ENCODE assay signal across 22 cellular contexts in the genomic region with DNA sequence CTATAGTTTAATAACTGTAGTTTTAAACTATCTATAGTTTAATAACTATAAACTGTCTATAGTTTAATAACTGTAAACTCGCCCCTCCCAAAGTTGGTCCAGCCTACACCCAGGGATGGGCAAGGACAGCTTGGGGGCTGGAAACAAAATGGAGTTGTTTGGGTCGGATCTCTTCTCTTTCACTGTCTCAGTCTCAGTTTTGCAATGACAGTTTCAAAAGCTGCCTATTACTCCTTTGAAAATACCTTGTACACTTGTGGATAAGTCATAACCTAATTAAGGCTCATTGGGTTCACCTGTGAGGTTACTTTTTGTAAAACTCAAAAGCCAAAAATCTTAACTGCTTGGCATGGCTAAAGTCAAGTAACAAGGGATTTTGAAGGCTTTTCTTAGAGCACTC. TPM values are rescaled to one million over a fixed set of nuclear protein-coding genes. Genes with fewer than 3 reads are reported as not detected.
"Had no signal": no experiment of that assay in that cellular context is flagged by ENCODE, and none has a peak within 500 bp of the region (broad histone marks: within the 10 kb centered on the region; RNA-seq: fewer than 3 reads in every experiment).

No MANE protein-coding gene starts in this region.

- H3K4me3 Mint-ChIP-seq: activated B cell treated with CpG ODN at 0.5 μM for 24 hours; activated CD4-positive, alpha-beta memory T cell treated with anti-CD3 and anti-CD28 coated beads, Interleukin-2, amount 10 ng/mL, durations not matched to agents 7 days and 5 days; activated CD4-positive, alpha-beta T cell treated with anti-CD3 and anti-CD28 coated beads, Interleukin-2, amount 10 ng/mL, durations not matched to agents 7 days and 5 days; activated naive CD8-positive, alpha-beta T cell; T-helper 17 cell had no signal

- H3K36me3 Mint-ChIP-seq: activated naive CD8-positive, alpha-beta T cell had no signal

- ATAC-seq: T-helper 17 cell had no signal

- H3K9me3 Mint-ChIP-seq: activated B cell treated with CpG ODN at 0.5 μM for 24 hours; activated CD4-positive, alpha-beta memory T cell treated with anti-CD3 and anti-CD28 coated beads, Interleukin-2, amount 10 ng/mL, durations not matched to agents 7 days and 5 days; activated CD4-positive, alpha-beta T cell treated with anti-CD3 and anti-CD28 coated beads, Interleukin-2, amount 10 ng/mL, durations not matched to agents 7 days and 5 days; activated T-helper 2 cell treated with anti-CD3 and anti-CD28 coated beads, Interferon-gamma antibody, Interleukin-2, Interleukin-4, amounts not matched to agents 10 μg/mL and 5 μg/mL and 100 μg/mL, durations not matched to agents 14 hours and 24 hours and 36 hours had no signal

- H3K27ac Mint-ChIP-seq: activated B cell treated with CpG ODN at 0.5 μM for 24 hours; activated CD4-positive, alpha-beta memory T cell treated with anti-CD3 and anti-CD28 coated beads, Interleukin-2, amount 10 ng/mL, durations not matched to agents 7 days and 5 days; activated CD4-positive, alpha-beta T cell treated with anti-CD3 and anti-CD28 coated beads, Interleukin-2, amount 10 ng/mL, durations not matched to agents 7 days and 5 days; activated naive CD8-positive, alpha-beta T cell; activated T-helper 2 cell treated with anti-CD3 and anti-CD28 coated beads, Interferon-gamma antibody, Interleukin-2, Interleukin-4, amounts not matched to agents 10 μg/mL and 5 μg/mL and 100 μg/mL, durations not matched to agents 14 hours and 24 hours and 36 hours; T-helper 17 cell had no signal

- H3K27me3 Mint-ChIP-seq: activated B cell treated with CpG ODN at 0.5 μM for 24 hours; activated naive CD8-positive, alpha-beta T cell; T-helper 17 cell had no signal

- DNase-seq: activated B cell treated with CpG ODN at 0.5 μM for 24 hours; activated CD4-positive, alpha-beta memory T cell treated with anti-CD3 and anti-CD28 coated beads, Interleukin-2, amount 10 ng/mL, durations not matched to agents 7 days and 5 days; activated CD4-positive, alpha-beta T cell treated with anti-CD3 and anti-CD28 coated beads for 1 hour; activated CD4-positive, alpha-beta T cell treated with anti-CD3 and anti-CD28 coated beads, Interleukin-2, amount 10 ng/mL, durations not matched to agents 7 days and 5 days; activated naive CD4-positive, alpha-beta T cell; activated T-cell treated with anti-CD3 and anti-CD28 coated beads for 4 hours; activated T-cell treated with anti-CD3 and anti-CD28 coated beads, Interleukin-2, amount 50 U/mL, for 48 hours; anterior cingulate cortex; cerebellar nuclear complex; Karpas-422; NCI-H1092 treated with DMSO at 0.1 percent for 48 hours; NCI-H1417 treated with DMSO at 0.1 percent for 48 hours; NCI-H1694; NCI-H2029; NCI-H2107; NCI-H510A treated with DMSO at 0.1 percent for 48 hours; SIG-M5; T-helper 17 cell; T-helper 9 cell had no signal

RNA-seq across cellular contexts. Expression of gene C16orf54, which starts 31.4 kb away (rescaled TPM):
- total RNA-seq: RPMI7951 had no signal

RNA-seq across cellular contexts. Expression of gene SPN, which starts 51.3 kb away (rescaled TPM):
- total RNA-seq: RPMI7951 had no signal
